15 cellular contexts compared by ENCODE assay signal in genomic region chr7:108824840-108825540, GRCh38.
A peak's percentile ranks its signal among the peaks of the same experiment; 100 is the strongest.
DNase-seq lines count a peak whose midpoint lies in the region; ATAC-seq, FAIRE-seq and TF ChIP-seq lines count a peak whose summit lies in the region.
"Had no signal": no experiment of that assay in that cellular context is flagged by ENCODE, and none has a peak within 500 bp of the region (broad histone marks: within the 10 kb centered on the region; RNA-seq: fewer than 3 reads in every experiment).

No MANE protein-coding gene starts in this region.

- H3K36me3 ChIP-seq in astrocyte (ENCODE audit: insufficient read depth, low read length) = no peaks in the 10 kb centered on the region
- H3K36me3 ChIP-seq in heart left ventricle = no peaks in the 10 kb centered on the region
- H3K36me3 ChIP-seq: cardiac muscle cell, sigmoid colon had no signal

- H2AK5ac ChIP-seq in H9 (ENCODE audit: insufficient read length, low read length) = no peak overlapping the region

- H3K27me3 Mint-ChIP-seq in H9 (ENCODE audit: low read depth) (no peaks in the 10 kb centered on the region), astrocyte (ENCODE audit: low read depth, unreplicated experiment) (no peaks in the 10 kb centered on the region)
- H3K27me3 Mint-ChIP-seq in activated T-cell treated with anti-CD3 and anti-CD28 coated beads, Interleukin-2, amount 50 U/mL, for 4 hours (ENCODE audit: low read depth) = no peaks in the 10 kb centered on the region
- H3K27me3 Mint-ChIP-seq: IgD-negative memory B cell had no signal

- H2BK12ac ChIP-seq in H9 (ENCODE audit: insufficient read length, low read depth, low read length) = no peak overlapping the region

- no peaks in the 10 kb centered on the region for H3K79me1 ChIP-seq in H9 (ENCODE audit: insufficient read depth, low read depth, low read length, poor library complexity, severe bottlenecking)

- H2AFZ ChIP-seq in H9 (ENCODE audit: low read length) (no peak overlapping the region), astrocyte (ENCODE audit: low read depth, low read length) (peak overlapping the region; percentile 37)

- H3K9me3 Mint-ChIP-seq in H9 = no peaks in the 10 kb centered on the region; a peak in 1 of 5 replicates
- H3K9me3 Mint-ChIP-seq in astrocyte (ENCODE audit: unreplicated experiment) = no peaks in the 10 kb centered on the region
- H3K9me3 Mint-ChIP-seq in activated T-cell treated with anti-CD3 and anti-CD28 coated beads, Interleukin-2, amount 50 U/mL, for 4 hours = peaks cover 3% of the 10 kb centered on the region
- H3K9me3 Mint-ChIP-seq: IgD-negative memory B cell had no signal

- H2BK15ac ChIP-seq in H9 (ENCODE audit: low read depth, low read length) = no peak overlapping the region

- TF ChIP-seq POLR2A in heart left ventricle (IDR thresholded peaks at IDR 0.05) = no peak

- intact Hi-C loops in heart left ventricle (cut with DNase I) = no loop called here

- no peak overlapping the region for H3K18ac ChIP-seq in H9 (ENCODE audit: insufficient read length, low read depth, low read length)

- H2BK5ac ChIP-seq in H9 (ENCODE audit: insufficient read length, low read length) = no peak overlapping the region

- ATAC-seq in heart left ventricle = peak in 3 of 4 donors; percentile 58 to 94 (median 75)
- no peak for ATAC-seq in activated T-cell treated with anti-CD3 and anti-CD28 coated beads, Interleukin-2, amount 50 U/mL, for 4 hours

- H3K4me1 ChIP-seq in H9 (ENCODE audit: insufficient read depth, low read length) = no peaks in the 10 kb centered on the region
- peaks cover 15% of the 10 kb centered on the region for H3K4me1 ChIP-seq in astrocyte (ENCODE audit: insufficient read depth, low read length)
- H3K4me1 ChIP-seq in heart left ventricle = peaks cover 0 to 7% (median 0%) of the 10 kb centered on the region in 12 donors

- H3K4me3 ChIP-seq in astrocyte (ENCODE audit: insufficient read depth, low read depth, low read length) = no peak overlapping the region
- H3K4me3 ChIP-seq in heart left ventricle = no peak overlapping the region
- no peak overlapping the region for H3K4me3 ChIP-seq in retinal pigment epithelial cell (ENCODE audit: low read length)
- H3K4me3 ChIP-seq: cardiac muscle cell, sigmoid colon had no signal

- H4K5ac ChIP-seq in H9 (ENCODE audit: insufficient read length, low read depth, low read length) = no peak overlapping the region

- DNase-seq in H9 (peak; percentile 34), astrocyte (ENCODE audit: low read depth) (peak; percentile 86), heart left ventricle (peak in 4 of 5 donors; percentile 25 to 64 (median 42)), retinal pigment epithelial cell (ENCODE audit: low read depth) (peak; percentile 27), G401 (ENCODE audit: low spot score) (no peak), hepatic stellate cell (ENCODE audit: low spot score) (no peak)
- no peak for DNase-seq in stimulated activated CD4-positive, alpha-beta T cell treated with anti-CD3 and anti-CD28 coated beads, Interleukin-2, amount 100 ng/mL, for 48 hours
- DNase-seq in activated T-cell treated with anti-CD3 and anti-CD28 coated beads, Interleukin-2, amount 50 U/mL, for 4 hours = no peak
- DNase-seq: activated CD8-positive, alpha-beta memory T cell treated with anti-CD3 and anti-CD28 coated beads, Interleukin-2, amount 50 U/mL, for 4 hours; DND-41; NCI-H2081; sigmoid colon had no signal

- no peaks in the 10 kb centered on the region for H3K23me2 ChIP-seq in H9 (ENCODE audit: insufficient read length, low read depth, low read length, poor library complexity, severe bottlenecking)

- H4K8ac ChIP-seq in H9 (replicated peaks; ENCODE audit: insufficient read length, low read depth, low read length) = no peak overlapping the region

- H3T11ph ChIP-seq in H9 (ENCODE audit: low read length) = no peak overlapping the region

- no peak overlapping the region for H3K4me2 ChIP-seq in H9 (ENCODE audit: insufficient read depth, insufficient read length, low read length)
- peak overlapping the region; percentile 72 for H3K4me2 ChIP-seq in astrocyte (ENCODE audit: low read length)

- no peaks in the 10 kb centered on the region for H4K20me1 ChIP-seq in H9 (ENCODE audit: control insufficient read depth, insufficient read depth, insufficient read length)
- H4K20me1 ChIP-seq in astrocyte (ENCODE audit: insufficient read depth, low read length) = no peaks in the 10 kb centered on the region

- H3K79me2 ChIP-seq in H9 (ENCODE audit: insufficient read depth, low read length) = no peaks in the 10 kb centered on the region
- no peaks in the 10 kb centered on the region for H3K79me2 ChIP-seq in astrocyte (ENCODE audit: insufficient read depth, low read length)

- H3K27ac ChIP-seq in H9 (ENCODE audit: insufficient read length, low read depth, low read length) (no peak overlapping the region), astrocyte (ENCODE audit: low read depth, low read length) (peak overlapping the region; percentile 73), heart left ventricle (peak overlapping the region in 1 of 12 donors; percentile 29)
- H3K27ac ChIP-seq: cardiac muscle cell, sigmoid colon had no signal

- no peak for FAIRE-seq in astrocyte (lab: Jason Lieb, UNC)
- FAIRE-seq: TTC549 had no signal

- H3K27ac Mint-ChIP-seq in H9 = peak overlapping the region in 1 of 3 experiments; percentile 48; a peak in 1 of 7 replicates
- H3K27ac Mint-ChIP-seq in astrocyte (ENCODE audit: unreplicated experiment) = peak overlapping the region; percentile 80
- H3K27ac Mint-ChIP-seq: IgD-negative memory B cell had no signal

- no CpG with 5 or more reads among the region's 3 CpGs for WGBS in H9 (ENCODE audit: extremely low coverage, insufficient read length, low lambda C conversion rate)
- 47 to 68% (median 59%) methylated on average over 3 of the region's 3 CpGs for WGBS in heart left ventricle, 4 donors

- in situ Hi-C loops in G401 (cut with HindIII; ENCODE audit: low sequenced_read_pairs) = no loop called here

- H3K4me1 Mint-ChIP-seq in H9 (peaks cover 4 to 9% of the 10 kb centered on the region in 2 experiments; a peak in 3 of 4 replicates), astrocyte (ENCODE audit: low read depth, unreplicated experiment) (peaks cover 12% of the 10 kb centered on the region)
- H3K4me1 Mint-ChIP-seq in activated T-cell treated with anti-CD3 and anti-CD28 coated beads, Interleukin-2, amount 50 U/mL, for 4 hours (ENCODE audit: low read depth) = no peaks in the 10 kb centered on the region

- no peaks in the 10 kb centered on the region for H3K27me3 ChIP-seq in H9 (ENCODE audit: insufficient read depth, low read length)
- no peaks in the 10 kb centered on the region for H3K27me3 ChIP-seq in astrocyte (ENCODE audit: insufficient read depth, low read length)
- no peaks in the 10 kb centered on the region for H3K27me3 ChIP-seq in heart left ventricle
- H3K27me3 ChIP-seq: cardiac muscle cell, sigmoid colon had no signal

- TF ChIP-seq CTCF in H9 (conservative IDR thresholded peaks at IDR 0.05) (no peak), astrocyte (IDR thresholded peaks at IDR 0.05; ENCODE audit: insufficient read depth, low read depth, low read length) (no peak), heart left ventricle (IDR thresholded peaks at IDR 0.05) (no peak), retinal pigment epithelial cell (conservative IDR thresholded peaks at IDR 0.05; ENCODE audit: low read depth, low read length) (no peak)

- H3K4me3 Mint-ChIP-seq in H9 = no peak overlapping the region
- H3K4me3 Mint-ChIP-seq in astrocyte (ENCODE audit: unreplicated experiment) = peak overlapping the region; percentile 28
- H3K4me3 Mint-ChIP-seq in activated T-cell treated with anti-CD3 and anti-CD28 coated beads, Interleukin-2, amount 50 U/mL, for 4 hours = no peak overlapping the region
- H3K4me3 Mint-ChIP-seq: IgD-negative memory B cell had no signal

- no peak overlapping the region for H3K14ac ChIP-seq in H9 (ENCODE audit: insufficient read depth, low read length)

- H4K91ac ChIP-seq in H9 (ENCODE audit: insufficient read length, low read depth, low read length) = no peak overlapping the region

- H3K9me3 ChIP-seq in H9 (ENCODE audit: control insufficient read depth, low read depth, low read length) = no peaks in the 10 kb centered on the region
- H3K9me3 ChIP-seq in astrocyte (ENCODE audit: insufficient read depth, low read depth, low read length) = no peaks in the 10 kb centered on the region
- no peaks in the 10 kb centered on the region for H3K9me3 ChIP-seq in heart left ventricle

- no peaks in the 10 kb centered on the region for H3K36me3 Mint-ChIP-seq in H9 (ENCODE audit: insufficient read depth in 1 of 3, low read depth in 3 of 3)
- H3K36me3 Mint-ChIP-seq in astrocyte (ENCODE audit: low read depth, unreplicated experiment) = no peaks in the 10 kb centered on the region
- H3K36me3 Mint-ChIP-seq in activated T-cell treated with anti-CD3 and anti-CD28 coated beads, Interleukin-2, amount 50 U/mL, for 4 hours (ENCODE audit: insufficient read depth) = no peaks in the 10 kb centered on the region
- H3K36me3 Mint-ChIP-seq: IgD-negative memory B cell had no signal

- H3K9ac ChIP-seq in H9 (ENCODE audit: extremely low read depth, insufficient read length, low read length) = no peak overlapping the region
- peak overlapping the region; percentile 42 for H3K9ac ChIP-seq in astrocyte (ENCODE audit: low read length)

- H2BK120ac ChIP-seq in H9 (ENCODE audit: low read depth, low read length, poor library complexity, severe bottlenecking) = no peak overlapping the region

- H3K4ac ChIP-seq in H9 (ENCODE audit: low read depth, low read length) = no peak overlapping the region

- no peak overlapping the region for H2BK20ac ChIP-seq in H9 (ENCODE audit: low read depth, low read length, poor library complexity, severe bottlenecking)

- no peak overlapping the region for H3K56ac ChIP-seq in H9 (ENCODE audit: insufficient read length, low read depth, low read length)

- no peak overlapping the region for H3K23ac ChIP-seq in H9 (ENCODE audit: insufficient read length, low read depth, low read length)

Comparison
In these comparisons a context has a peak if more than half of its experiments do, and no peak if none do; other contexts are left out.
1. DNase-seq: peak in H9 (single experiment), astrocyte (single experiment), heart left ventricle (4 of 5) and retinal pigment epithelial cell (single experiment); none in stimulated activated CD4-positive, alpha-beta T cell treated with anti-CD3 and anti-CD28 coated beads, Interleukin-2, amount 100 ng/mL, for 48 hours (0 of 2), G401 (single experiment), activated T-cell treated with anti-CD3 and anti-CD28 coated beads, Interleukin-2, amount 50 U/mL, for 4 hours (single experiment) and hepatic stellate cell (single experiment).
2. ATAC-seq: peak in heart left ventricle (3 of 4); none in activated T-cell treated with anti-CD3 and anti-CD28 coated beads, Interleukin-2, amount 50 U/mL, for 4 hours (0 of 2).